8 cellular contexts compared by ENCODE assay signal in genomic region chr1:32072622-32073386, GRCh38. TPM values are rescaled to one million over a fixed set of nuclear protein-coding genes. Genes with fewer than 3 reads are reported as not detected.
A peak's percentile ranks its signal among the peaks of the same experiment; 100 is the strongest.
DNase-seq lines count a peak whose midpoint lies in the region; ATAC-seq and TF ChIP-seq lines count a peak whose summit lies in the region.

TMEM39B (plus strand) TSS chr1:32072939; CDS start chr1:32073048, 109 bp downstream.

- H3K4me3 Mint-ChIP-seq in central memory CD8-positive, alpha-beta T cell = peak within 1 kb of the TSS; percentile 87

- peaks cover 14% of the 10 kb centered on the region for H3K36me3 Mint-ChIP-seq in central memory CD8-positive, alpha-beta T cell (ENCODE audit: insufficient read depth)

- peak; percentile 62 for ATAC-seq in HG03378 (IDR thresholded peaks at IDR 0.05; ENCODE audit: unreplicated experiment)
- peak; percentile 90 to 92 for ATAC-seq in activated CD4-positive, CD25-positive, alpha-beta regulatory T cell treated with anti-CD3 and anti-CD28 coated beads, Interleukin-2, amount 50 U/mL, for 24 hours
- peak; percentile 89 for ATAC-seq in central memory CD8-positive, alpha-beta T cell (replicated peaks; ENCODE audit: extremely low read depth, poor library complexity, severe bottlenecking)

- peak; percentile 83 to 86 for DNase-seq in AML-193 (lab: John Stamatoyannopoulos, UW)
- peak; percentile 84 for DNase-seq in NCI-H460 (ENCODE audit: extremely low read depth, low read depth)
- DNase-seq in central memory CD8-positive, alpha-beta T cell (ENCODE audit: low spot score in 2 of 2) = peak; percentile 83 to 91
- DNase-seq in islet precursor cell = peak; percentile 97
- peak; percentile 89 to 92 (median 91) for DNase-seq in stimulated activated CD4-positive, alpha-beta T cell treated with anti-CD3 and anti-CD28 coated beads, Interleukin-12 subunit alpha, Interleukin-12 subunit beta, amount 100 ng/mL, for 48 hours (ENCODE audit: low read depth in 2 of 3, low spot score in 1 of 3)

- no peaks in the 10 kb centered on the region for H3K9me3 Mint-ChIP-seq in central memory CD8-positive, alpha-beta T cell

- H3K27ac Mint-ChIP-seq in central memory CD8-positive, alpha-beta T cell (ENCODE audit: low read depth) = peak within 1 kb of the TSS; percentile 87

- peaks cover 28% of the 10 kb centered on the region for H3K4me1 Mint-ChIP-seq in central memory CD8-positive, alpha-beta T cell

- TF ChIP-seq POLR2A in GM19099 (IDR thresholded peaks at IDR 0.05; ENCODE audit: extremely low read depth, insufficient read length, low read depth) = peak; percentile 84

- H3K27me3 Mint-ChIP-seq in central memory CD8-positive, alpha-beta T cell = no peaks in the 10 kb centered on the region

RNA-seq across cellular contexts. Expression of gene TMEM39B, which starts in this region (rescaled TPM):
- 6.2 and 8.6 TPM in 2 replicates for total RNA-seq in NCI-H460 (2014; rRNA removed; shearing (Covaris generic))
- polyA plus RNA-seq in NCI-H460 (2014; cell fraction: nucleus; rRNA removed) = 8.9 and 10.5 TPM in 2 replicates

Comparison
In these comparisons a context has a peak if more than half of its experiments do, and no peak if none do; other contexts are left out.
1. Peak in every context shown above with its lines: DNase-seq and ATAC-seq.